In the genomic region with DNA sequence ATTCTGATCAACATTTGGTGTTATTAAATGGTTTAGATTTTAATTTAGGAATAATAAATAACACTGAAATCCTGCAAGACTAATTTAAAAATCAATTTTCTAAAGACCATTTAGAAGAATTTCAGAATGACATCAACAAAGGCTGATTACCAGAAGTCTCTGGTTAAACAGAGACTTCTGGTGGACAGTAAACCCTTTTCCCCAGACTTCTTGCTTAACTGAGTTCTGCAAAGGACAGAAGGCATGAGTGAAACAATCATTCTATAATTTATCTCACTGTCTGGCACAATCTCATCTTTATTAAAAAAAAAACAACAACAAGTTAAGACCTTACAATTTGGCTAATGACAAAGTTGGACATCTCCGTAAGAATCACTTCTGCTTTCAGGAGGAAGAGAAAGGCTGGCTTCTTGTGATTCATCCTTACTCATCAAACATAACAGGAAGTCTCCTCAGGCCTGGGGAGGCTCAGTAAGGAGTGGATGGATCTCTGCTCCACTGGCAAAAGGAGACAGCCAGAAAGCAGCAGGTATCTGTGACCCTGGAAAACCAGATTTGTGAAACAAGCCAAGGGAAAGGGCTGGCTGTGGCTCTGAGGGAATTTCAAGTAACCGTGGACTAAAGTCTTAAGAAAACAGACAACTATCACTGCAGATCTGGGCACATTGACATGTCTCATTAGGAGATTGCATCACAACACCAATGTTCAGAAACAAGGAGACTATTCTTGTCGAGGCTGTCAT, we compare ENCODE assay signal across 8 cellular contexts. TPM values are rescaled to one million over a fixed set of nuclear protein-coding genes. Genes with fewer than 3 reads are reported as not detected.
DNase-seq lines count a peak whose midpoint lies in the region; ATAC-seq, FAIRE-seq and TF ChIP-seq lines count a peak whose summit lies in the region.

No MANE protein-coding gene starts in this region.

- no peak for TF ChIP-seq CTCF in AG09309 (IDR thresholded peaks at IDR 0.05; ENCODE audit: control insufficient read depth, insufficient read depth, low read depth, low read length, missing control alignments)

- peaks cover 44% of the 10 kb centered on the region for H3K4me1 Mint-ChIP-seq in dendritic cell treated with granulocyte-macrophage colony-stimulating factor and Interleukin-4, amounts not matched to agents 40 ng/mL and 50 ng/mL, for 4 days (ENCODE audit: low read depth)

- H3K9me3 ChIP-seq in mucosa of stomach (ENCODE audit: control insufficient read depth, low read length) (no peaks in the 10 kb centered on the region), aorta (ENCODE audit: control insufficient read depth, low read length) (no peaks in the 10 kb centered on the region)

- H3K9me3 Mint-ChIP-seq in dendritic cell treated with granulocyte-macrophage colony-stimulating factor and Interleukin-4, amounts not matched to agents 40 ng/mL and 50 ng/mL, for 4 days = no peaks in the 10 kb centered on the region

- peak overlapping the region in 1 of 2 donors; percentile 40 for H3K27ac ChIP-seq in aorta (ENCODE audit: low read depth in 1 of 2, low read length in 2 of 2)

- intact Hi-C loops in dendritic cell treated with granulocyte-macrophage colony-stimulating factor and Interleukin-4, amounts not matched to agents 40 ng/mL and 50 ng/mL, for 4 days (cut with micrococcal nuclease) = loop anchor here (1.0 to 5.0 kb wide), 3 partner anchors 40 to 98 kb away; no protein-coding TSS in a partner anchor
- intact Hi-C loops in aorta (cut with DNase I) = loop anchor here in 1 of 2 donors (5.0 kb wide), 1 partner anchor 100 kb away; no protein-coding TSS in a partner anchor

- peak overlapping the region; percentile 99 for H3K27ac Mint-ChIP-seq in dendritic cell treated with granulocyte-macrophage colony-stimulating factor and Interleukin-4, amounts not matched to agents 40 ng/mL and 50 ng/mL, for 4 days

- H3K4me1 ChIP-seq in mucosa of stomach (ENCODE audit: control insufficient read depth, insufficient read depth, low read length) = peaks cover 13% of the 10 kb centered on the region
- no peaks in the 10 kb centered on the region for H3K4me1 ChIP-seq in aorta (ENCODE audit: control insufficient read depth in 1 of 2, insufficient read depth in 2 of 2, low read length in 2 of 2)

- WGBS in aorta, 2 donors = 50 to 53% methylated on average over 3 of the region's 3 CpGs

- H3K27me3 Mint-ChIP-seq in dendritic cell treated with granulocyte-macrophage colony-stimulating factor and Interleukin-4, amounts not matched to agents 40 ng/mL and 50 ng/mL, for 4 days = no peaks in the 10 kb centered on the region

- H3K27me3 ChIP-seq in mucosa of stomach (ENCODE audit: control insufficient read depth, insufficient read depth, low read length) (no peaks in the 10 kb centered on the region), aorta (ENCODE audit: control insufficient read depth in 1 of 2, insufficient read depth in 2 of 2, low read length in 1 of 2) (no peaks in the 10 kb centered on the region)

- H3K36me3 ChIP-seq in mucosa of stomach (ENCODE audit: control insufficient read depth, insufficient read depth, low read length) (no peaks in the 10 kb centered on the region), aorta (ENCODE audit: control insufficient read depth in 1 of 2, insufficient read depth in 2 of 2, low read length in 1 of 2) (no peaks in the 10 kb centered on the region)

- ATAC-seq in HG03439 (IDR thresholded peaks at IDR 0.05; ENCODE audit: unreplicated experiment) = peak; percentile 55
- ATAC-seq in aorta (ENCODE audit: low FRiP score) = peak; percentile 86

- FAIRE-seq in GM19239 (lab: Jason Lieb, UNC) = peak; percentile 96

- no peak overlapping the region; the same call in 1 of the 2 replicates for H3K4me3 ChIP-seq in AG09309 (ENCODE audit: control insufficient read depth, low read depth, low read length)
- no peak overlapping the region for H3K4me3 ChIP-seq in mucosa of stomach (ENCODE audit: low read length)
- H3K4me3 ChIP-seq in aorta (ENCODE audit: low read length in 2 of 2) = no peak overlapping the region

- peaks cover 10% of the 10 kb centered on the region for H3K36me3 Mint-ChIP-seq in dendritic cell treated with granulocyte-macrophage colony-stimulating factor and Interleukin-4, amounts not matched to agents 40 ng/mL and 50 ng/mL, for 4 days (ENCODE audit: low read depth)

- peak overlapping the region; percentile 10 for H3K9ac ChIP-seq in mucosa of stomach (ENCODE audit: low read length)

- peak overlapping the region; percentile 57 for H3K4me3 Mint-ChIP-seq in dendritic cell treated with granulocyte-macrophage colony-stimulating factor and Interleukin-4, amounts not matched to agents 40 ng/mL and 50 ng/mL, for 4 days

- DNase-seq in AG09309 (ENCODE audit: low read depth) (peak; percentile 45), GM19239 (ENCODE audit: insufficient read length, low spot score) (no peak), SW 1271 (lab: John Stamatoyannopoulos, UW) (peak; percentile 72 to 91), aorta (peak in 1 of 2 donors; percentile 67), DMS79 (lab: John Stamatoyannopoulos, UW) (no peak)

RNA-seq across cellular contexts. Expression of gene TLR6, which starts 0.9 kb away (rescaled TPM):
- total RNA-seq in aorta = 10 to 100 TPM in 1 of 2 donors, 1 to 10 TPM in 1; 5.8 to 12.8 TPM
- polyA plus RNA-seq in aorta = under 1 TPM; 0.33 to 0.75 TPM

RNA-seq across cellular contexts. Expression of gene FAM114A1, which starts 10.1 kb away (rescaled TPM):
- 100 to 1,000 TPM; 104 to 123 TPM for total RNA-seq in aorta
- polyA plus RNA-seq in aorta = 10 to 100 TPM; 49.6 to 57.5 TPM

RNA-seq across cellular contexts. Expression of gene TLR1, which starts 52.9 kb away (rescaled TPM):
- 10 to 100 TPM; 18.1 to 29.7 TPM for total RNA-seq in aorta
- 1 to 10 TPM; 1.1 to 4.5 TPM for polyA plus RNA-seq in aorta

Comparison
In these comparisons a context has a peak if more than half of its experiments do, and no peak if none do; other contexts are left out.
1. DNase-seq: peak in AG09309 (single experiment) and SW 1271 (2 of 2); none in GM19239 (single experiment) and DMS79 (single experiment).